1 cellular context compared by ENCODE assay signal in the genomic region with DNA sequence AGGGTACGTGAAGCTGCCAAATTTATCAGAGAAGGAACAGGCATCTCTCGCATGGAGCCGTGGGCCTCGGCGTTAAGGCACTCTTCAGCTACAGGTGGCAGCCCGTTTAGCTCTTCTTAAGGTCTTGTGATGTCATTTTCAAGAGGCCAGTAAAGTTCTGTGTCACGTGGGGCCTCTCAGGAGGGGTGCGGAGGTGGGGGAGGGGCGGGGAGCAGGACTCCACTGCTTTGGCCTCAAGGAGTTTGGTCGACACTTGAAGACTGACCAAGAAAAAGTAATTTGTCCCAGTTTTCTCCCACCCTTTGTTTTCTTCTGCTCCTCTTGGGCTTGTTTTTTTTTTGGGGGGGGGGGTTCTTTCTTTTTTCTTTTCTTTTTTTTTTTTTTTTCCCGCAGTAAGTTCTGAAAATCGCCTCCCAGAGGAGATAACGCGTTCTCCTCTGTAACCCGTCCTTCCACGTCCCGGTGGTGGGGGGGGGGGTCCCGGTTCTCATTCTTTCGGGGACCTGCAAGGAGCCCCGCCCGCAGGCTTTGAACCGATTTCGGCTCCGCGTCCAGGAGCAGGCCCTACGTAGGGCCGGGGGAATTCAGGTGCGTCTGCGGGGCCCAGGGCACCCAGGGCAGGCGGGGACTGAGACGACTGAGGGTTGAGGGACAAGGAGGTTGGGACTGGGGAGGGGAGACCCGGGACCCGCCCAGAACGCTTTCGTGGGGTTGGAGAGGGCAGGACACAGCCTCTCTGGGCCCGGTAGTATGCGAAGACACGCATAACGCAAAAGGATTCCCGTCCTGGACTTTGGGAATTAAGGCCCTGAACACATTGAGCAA.
TF ChIP-seq lines count a peak whose summit lies in the region.

No MANE protein-coding gene starts in this region.

TF ChIP-seq in GM23338, 12 proteins besides CTCF, POLR2A, EP300 and RAD21 (continued from another document):
- TF ChIP-seq, protein P1, sequence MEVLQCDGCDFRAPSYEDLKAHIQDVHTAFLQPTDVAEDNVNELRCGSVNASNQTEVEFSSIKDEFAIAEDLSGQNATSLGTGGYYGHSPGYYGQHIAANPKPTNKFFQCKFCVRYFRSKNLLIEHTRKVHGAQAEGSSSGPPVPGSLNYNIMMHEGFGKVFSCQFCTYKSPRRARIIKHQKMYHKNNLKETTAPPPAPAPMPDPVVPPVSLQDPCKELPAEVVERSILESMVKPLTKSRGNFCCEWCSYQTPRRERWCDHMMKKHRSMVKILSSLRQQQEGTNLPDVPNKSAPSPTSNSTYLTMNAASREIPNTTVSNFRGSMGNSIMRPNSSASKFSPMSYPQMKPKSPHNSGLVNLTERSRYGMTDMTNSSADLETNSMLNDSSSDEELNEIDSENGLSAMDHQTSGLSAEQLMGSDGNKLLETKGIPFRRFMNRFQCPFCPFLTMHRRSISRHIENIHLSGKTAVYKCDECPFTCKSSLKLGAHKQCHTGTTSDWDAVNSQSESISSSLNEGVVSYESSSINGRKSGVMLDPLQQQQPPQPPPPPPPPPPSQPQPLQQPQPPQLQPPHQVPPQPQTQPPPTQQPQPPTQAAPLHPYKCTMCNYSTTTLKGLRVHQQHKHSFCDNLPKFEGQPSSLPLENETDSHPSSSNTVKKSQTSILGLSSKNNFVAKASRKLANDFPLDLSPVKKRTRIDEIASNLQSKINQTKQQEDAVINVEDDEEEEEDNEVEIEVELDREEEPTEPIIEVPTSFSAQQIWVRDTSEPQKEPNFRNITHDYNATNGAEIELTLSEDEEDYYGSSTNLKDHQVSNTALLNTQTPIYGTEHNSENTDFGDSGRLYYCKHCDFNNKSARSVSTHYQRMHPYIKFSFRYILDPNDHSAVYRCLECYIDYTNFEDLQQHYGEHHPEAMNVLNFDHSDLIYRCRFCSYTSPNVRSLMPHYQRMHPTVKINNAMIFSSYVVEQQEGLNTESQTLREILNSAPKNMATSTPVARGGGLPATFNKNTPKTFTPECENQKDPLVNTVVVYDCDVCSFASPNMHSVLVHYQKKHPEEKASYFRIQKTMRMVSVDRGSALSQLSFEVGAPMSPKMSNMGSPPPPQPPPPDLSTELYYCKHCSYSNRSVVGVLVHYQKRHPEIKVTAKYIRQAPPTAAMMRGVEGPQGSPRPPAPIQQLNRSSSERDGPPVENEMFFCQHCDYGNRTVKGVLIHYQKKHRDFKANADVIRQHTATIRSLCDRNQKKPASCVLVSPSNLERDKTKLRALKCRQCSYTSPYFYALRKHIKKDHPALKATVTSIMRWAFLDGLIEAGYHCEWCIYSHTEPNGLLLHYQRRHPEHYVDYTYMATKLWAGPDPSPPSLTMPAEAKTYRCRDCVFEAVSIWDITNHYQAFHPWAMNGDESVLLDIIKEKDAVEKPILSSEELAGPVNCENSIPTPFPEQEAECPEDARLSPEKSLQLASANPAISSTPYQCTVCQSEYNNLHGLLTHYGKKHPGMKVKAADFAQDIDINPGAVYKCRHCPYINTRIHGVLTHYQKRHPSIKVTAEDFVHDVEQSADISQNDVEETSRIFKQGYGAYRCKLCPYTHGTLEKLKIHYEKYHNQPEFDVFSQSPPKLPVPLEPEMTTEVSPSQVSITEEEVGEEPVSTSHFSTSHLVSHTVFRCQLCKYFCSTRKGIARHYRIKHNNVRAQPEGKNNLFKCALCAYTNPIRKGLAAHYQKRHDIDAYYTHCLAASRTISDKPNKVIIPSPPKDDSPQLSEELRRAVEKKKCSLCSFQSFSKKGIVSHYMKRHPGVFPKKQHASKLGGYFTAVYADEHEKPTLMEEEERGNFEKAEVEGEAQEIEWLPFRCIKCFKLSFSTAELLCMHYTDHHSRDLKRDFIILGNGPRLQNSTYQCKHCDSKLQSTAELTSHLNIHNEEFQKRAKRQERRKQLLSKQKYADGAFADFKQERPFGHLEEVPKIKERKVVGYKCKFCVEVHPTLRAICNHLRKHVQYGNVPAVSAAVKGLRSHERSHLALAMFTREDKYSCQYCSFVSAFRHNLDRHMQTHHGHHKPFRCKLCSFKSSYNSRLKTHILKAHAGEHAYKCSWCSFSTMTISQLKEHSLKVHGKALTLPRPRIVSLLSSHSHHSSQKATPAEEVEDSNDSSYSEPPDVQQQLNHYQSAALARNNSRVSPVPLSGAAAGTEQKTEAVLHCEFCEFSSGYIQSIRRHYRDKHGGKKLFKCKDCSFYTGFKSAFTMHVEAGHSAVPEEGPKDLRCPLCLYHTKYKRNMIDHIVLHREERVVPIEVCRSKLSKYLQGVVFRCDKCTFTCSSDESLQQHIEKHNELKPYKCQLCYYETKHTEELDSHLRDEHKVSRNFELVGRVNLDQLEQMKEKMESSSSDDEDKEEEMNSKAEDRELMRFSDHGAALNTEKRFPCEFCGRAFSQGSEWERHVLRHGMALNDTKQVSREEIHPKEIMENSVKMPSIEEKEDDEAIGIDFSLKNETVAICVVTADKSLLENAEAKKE (CRISPR knock-in tag; IDR thresholded peaks at IDR 0.05), result no peak
- TF ChIP-seq NANOG (IDR thresholded peaks at IDR 0.05; ENCODE audit: borderline replicate concordance) (no peak), CREB1 (CRISPR knock-in tag; IDR thresholded peaks at IDR 0.05; ENCODE audit: low read depth) (peak; percentile 86), POLR2AphosphoS5 (IDR thresholded peaks at IDR 0.05; ENCODE audit: low read depth) (peak; percentile 67), EZH2 (IDR thresholded peaks at IDR 0.05; ENCODE audit: low read depth, unreplicated experiment) (no peak), ZNF331 (CRISPR knock-in tag; IDR thresholded peaks at IDR 0.05; ENCODE audit: low read depth) (no peak), STAT1 (IDR thresholded peaks at IDR 0.05; ENCODE audit: unreplicated experiment) (no peak), ZNF114 (CRISPR knock-in tag; IDR thresholded peaks at IDR 0.05) (no peak)
- TF ChIP-seq, protein P2, sequence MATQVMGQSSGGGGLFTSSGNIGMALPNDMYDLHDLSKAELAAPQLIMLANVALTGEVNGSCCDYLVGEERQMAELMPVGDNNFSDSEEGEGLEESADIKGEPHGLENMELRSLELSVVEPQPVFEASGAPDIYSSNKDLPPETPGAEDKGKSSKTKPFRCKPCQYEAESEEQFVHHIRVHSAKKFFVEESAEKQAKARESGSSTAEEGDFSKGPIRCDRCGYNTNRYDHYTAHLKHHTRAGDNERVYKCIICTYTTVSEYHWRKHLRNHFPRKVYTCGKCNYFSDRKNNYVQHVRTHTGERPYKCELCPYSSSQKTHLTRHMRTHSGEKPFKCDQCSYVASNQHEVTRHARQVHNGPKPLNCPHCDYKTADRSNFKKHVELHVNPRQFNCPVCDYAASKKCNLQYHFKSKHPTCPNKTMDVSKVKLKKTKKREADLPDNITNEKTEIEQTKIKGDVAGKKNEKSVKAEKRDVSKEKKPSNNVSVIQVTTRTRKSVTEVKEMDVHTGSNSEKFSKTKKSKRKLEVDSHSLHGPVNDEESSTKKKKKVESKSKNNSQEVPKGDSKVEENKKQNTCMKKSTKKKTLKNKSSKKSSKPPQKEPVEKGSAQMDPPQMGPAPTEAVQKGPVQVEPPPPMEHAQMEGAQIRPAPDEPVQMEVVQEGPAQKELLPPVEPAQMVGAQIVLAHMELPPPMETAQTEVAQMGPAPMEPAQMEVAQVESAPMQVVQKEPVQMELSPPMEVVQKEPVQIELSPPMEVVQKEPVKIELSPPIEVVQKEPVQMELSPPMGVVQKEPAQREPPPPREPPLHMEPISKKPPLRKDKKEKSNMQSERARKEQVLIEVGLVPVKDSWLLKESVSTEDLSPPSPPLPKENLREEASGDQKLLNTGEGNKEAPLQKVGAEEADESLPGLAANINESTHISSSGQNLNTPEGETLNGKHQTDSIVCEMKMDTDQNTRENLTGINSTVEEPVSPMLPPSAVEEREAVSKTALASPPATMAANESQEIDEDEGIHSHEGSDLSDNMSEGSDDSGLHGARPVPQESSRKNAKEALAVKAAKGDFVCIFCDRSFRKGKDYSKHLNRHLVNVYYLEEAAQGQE (IDR thresholded peaks at IDR 0.05; ENCODE audit: unreplicated experiment), result no peak
- TF ChIP-seq, protein P3, sequence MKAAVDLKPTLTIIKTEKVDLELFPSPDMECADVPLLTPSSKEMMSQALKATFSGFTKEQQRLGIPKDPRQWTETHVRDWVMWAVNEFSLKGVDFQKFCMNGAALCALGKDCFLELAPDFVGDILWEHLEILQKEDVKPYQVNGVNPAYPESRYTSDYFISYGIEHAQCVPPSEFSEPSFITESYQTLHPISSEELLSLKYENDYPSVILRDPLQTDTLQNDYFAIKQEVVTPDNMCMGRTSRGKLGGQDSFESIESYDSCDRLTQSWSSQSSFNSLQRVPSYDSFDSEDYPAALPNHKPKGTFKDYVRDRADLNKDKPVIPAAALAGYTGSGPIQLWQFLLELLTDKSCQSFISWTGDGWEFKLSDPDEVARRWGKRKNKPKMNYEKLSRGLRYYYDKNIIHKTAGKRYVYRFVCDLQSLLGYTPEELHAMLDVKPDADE (IDR thresholded peaks at IDR 0.05), result no peak
